ENCODE assay signal across 22 cellular contexts in the genomic region with DNA sequence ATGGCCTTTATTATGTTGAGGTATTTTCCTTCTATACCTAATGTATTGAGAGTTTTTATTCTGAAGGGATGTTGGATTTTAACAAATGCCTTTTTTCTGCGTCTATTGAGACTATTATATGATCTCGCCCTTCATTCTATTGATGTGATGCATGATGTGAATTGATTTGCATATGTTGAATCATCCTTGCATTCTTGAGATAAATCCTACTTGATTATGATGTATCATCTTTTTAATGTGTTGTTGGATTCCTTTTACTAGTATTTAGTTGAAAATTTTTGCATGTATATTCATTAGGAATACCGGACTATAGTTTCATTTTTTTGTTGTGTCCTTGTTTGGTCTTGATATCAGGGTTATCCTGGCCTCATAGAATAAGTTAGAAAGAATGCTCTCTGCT.
"Had no signal": no experiment of that assay in that cellular context is flagged by ENCODE, and none has a peak within 500 bp of the region (broad histone marks: within the 10 kb centered on the region; RNA-seq: fewer than 3 reads in every experiment).

No MANE protein-coding gene starts in this region.

- H3K9me3 ChIP-seq: right lobe of liver had no signal

- H3K27ac Mint-ChIP-seq: naive B cell; nephron; stimulated activated memory B cell treated with anti-CD40 and anti-IgM and Interleukin-4, amounts not matched to agents 10 μg/mL and 1 μg/mL and 100 μg/mL, for 72 hours; stimulated activated naive CD8-positive, alpha-beta T cell treated with anti-CD3 and anti-CD28 coated beads, Interleukin-15, Interleukin-2, amounts not matched to agents 100 ng/mL and 50 ng/mL, for 24 hours had no signal

- H3K36me3 ChIP-seq: gastrocnemius medialis, heart right ventricle, right lobe of liver, tibial artery, upper lobe of right lung had no signal

- H3K27me3 Mint-ChIP-seq: naive B cell; stimulated activated memory B cell treated with anti-CD40 and anti-IgM and Interleukin-4, amounts not matched to agents 10 μg/mL and 1 μg/mL and 100 μg/mL, for 72 hours; stimulated activated naive CD8-positive, alpha-beta T cell treated with anti-CD3 and anti-CD28 coated beads, Interleukin-15, Interleukin-2, amounts not matched to agents 100 ng/mL and 50 ng/mL, for 24 hours had no signal

- H3K4me1 Mint-ChIP-seq: naive B cell; nephron; stimulated activated memory B cell treated with anti-CD40 and anti-IgM and Interleukin-4, amounts not matched to agents 10 μg/mL and 1 μg/mL and 100 μg/mL, for 72 hours had no signal

- H3K9ac ChIP-seq: parathyroid adenoma had no signal

- DNase-seq: cortex of kidney; dorsolateral prefrontal cortex; effector CD8-positive, alpha-beta T cell; gastrocnemius medialis; heart right ventricle; hypothalamus; kidney glomerular epithelial cell; mesendoderm; naive B cell; occipital lobe; psoas muscle; retina; right lobe of liver; stimulated activated CD4-positive, alpha-beta T cell treated with anti-CD3 and anti-CD28 coated beads, Interleukin-4, amount 100 ng/mL, for 1 hour; stimulated activated CD8-positive, alpha-beta memory T cell treated with anti-CD3 and anti-CD28 coated beads, Interleukin-4, amount 100 ng/mL, for 48 hours; tibial artery; upper lobe of right lung had no signal

- H3K79me2 ChIP-seq: parathyroid adenoma had no signal

- H2AFZ ChIP-seq: parathyroid adenoma had no signal

- FAIRE-seq: islet of Langerhans had no signal

- H3K4me3 ChIP-seq: dorsolateral prefrontal cortex, gastrocnemius medialis, heart right ventricle, psoas muscle, right lobe of liver, tibial artery, upper lobe of right lung had no signal

- H3K4me1 ChIP-seq: gastrocnemius medialis, heart right ventricle, parathyroid adenoma, psoas muscle, right lobe of liver, tibial artery, upper lobe of right lung had no signal

- H3K36me3 Mint-ChIP-seq: stimulated activated memory B cell treated with anti-CD40 and anti-IgM and Interleukin-4, amounts not matched to agents 10 μg/mL and 1 μg/mL and 100 μg/mL, for 72 hours had no signal

- H3K4me3 Mint-ChIP-seq: naive B cell; nephron; stimulated activated memory B cell treated with anti-CD40 and anti-IgM and Interleukin-4, amounts not matched to agents 10 μg/mL and 1 μg/mL and 100 μg/mL, for 72 hours; stimulated activated naive CD8-positive, alpha-beta T cell treated with anti-CD3 and anti-CD28 coated beads, Interleukin-15, Interleukin-2, amounts not matched to agents 100 ng/mL and 50 ng/mL, for 24 hours had no signal

- H3K27ac ChIP-seq: dorsolateral prefrontal cortex, gastrocnemius medialis, heart right ventricle, parathyroid adenoma, psoas muscle, right lobe of liver, tibial artery, upper lobe of right lung had no signal

- H3K27me3 ChIP-seq: gastrocnemius medialis, heart right ventricle, right lobe of liver, tibial artery, upper lobe of right lung had no signal
